28 cellular contexts compared by ENCODE assay signal in the genomic region with DNA sequence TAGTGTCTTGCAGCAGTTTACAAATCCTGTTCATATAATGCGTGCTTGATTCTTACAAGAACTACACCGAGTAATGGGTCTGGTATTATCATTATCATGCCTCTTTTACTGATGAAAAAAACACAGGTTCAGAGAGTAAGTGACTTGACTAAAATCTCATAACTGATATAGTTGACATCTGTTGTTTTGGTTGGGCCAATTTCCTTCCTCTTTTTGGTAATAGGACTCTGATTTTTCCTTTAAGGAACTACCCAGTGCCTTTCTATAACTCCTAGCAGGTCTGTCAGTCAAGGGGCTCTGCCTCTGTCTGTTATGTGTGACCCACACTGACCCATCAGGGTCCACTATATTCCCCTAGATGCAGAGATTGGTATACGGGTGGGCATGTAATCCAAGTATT. TPM values are rescaled to one million over a fixed set of nuclear protein-coding genes. Genes with fewer than 3 reads are reported as not detected.
DNase-seq lines count a peak whose midpoint lies in the region; ATAC-seq and TF ChIP-seq lines count a peak whose summit lies in the region.
"Had no signal": no experiment of that assay in that cellular context is flagged by ENCODE, and none has a peak within 500 bp of the region (broad histone marks: within the 10 kb centered on the region; RNA-seq: fewer than 3 reads in every experiment).

No MANE protein-coding gene starts in this region.

- in situ Hi-C loops in HAP-1 (cut with MboI; ENCODE audit: low sequenced_read_pairs), result no loop called here

- no peak overlapping the region for H2AFZ ChIP-seq in SU-DHL-6 (ENCODE audit: low read depth, low read length, severe bottlenecking)
- H2AFZ ChIP-seq: parathyroid adenoma had no signal

- H3K4me3 Mint-ChIP-seq in naive thymus-derived CD4-positive, alpha-beta T cell, result no peak overlapping the region
- H3K4me3 Mint-ChIP-seq: activated CD8-positive, alpha-beta T cell treated with anti-CD3 and anti-CD28 coated beads for 36 hours; activated T-helper 17 cell treated with anti-CD3 and anti-CD28 coated beads, Interleukin-2, amount 50 U/mL, for 72 hours; CD4-positive, alpha-beta T cell had no signal

- intact Hi-C loops in naive thymus-derived CD4-positive, alpha-beta T cell (cut with micrococcal nuclease), result no loop called here

- POLR2A ChIA-PET in naive thymus-derived CD4-positive, alpha-beta T cell (lab: Charles Lee), result no interaction called here

- no peaks in the 10 kb centered on the region for H4K20me1 ChIP-seq in DOHH2 (ENCODE audit: control insufficient read depth, insufficient read depth, low read depth, low read length)
- no peaks in the 10 kb centered on the region for H4K20me1 ChIP-seq in SU-DHL-6 (ENCODE audit: low read depth, low read length)

- H3K9me3 ChIP-seq in DOHH2 (ENCODE audit: control insufficient read depth, insufficient read depth, low read length) (peaks cover 12% of the 10 kb centered on the region), SU-DHL-6 (ENCODE audit: insufficient read depth, low read length) (peaks cover 6% of the 10 kb centered on the region; the same call in 1 of the 2 replicates), HAP-1 (peaks cover 4% of the 10 kb centered on the region)
- H3K9me3 ChIP-seq in naive thymus-derived CD4-positive, alpha-beta T cell (ENCODE audit: control insufficient read depth in 2 of 3, low read length in 3 of 3), result no peaks in the 10 kb centered on the region
- H3K9me3 ChIP-seq: breast epithelium, mucosa of descending colon, right lobe of liver, uterus had no signal

- H3K36me3 Mint-ChIP-seq in naive thymus-derived CD4-positive, alpha-beta T cell, result no peaks in the 10 kb centered on the region
- H3K36me3 Mint-ChIP-seq: activated naive CD4-positive, alpha-beta T cell treated with anti-CD3 and anti-CD28 coated beads, Interleukin-2, amount 50 U/mL, for 72 hours had no signal

- H3K9ac ChIP-seq in SU-DHL-6 (ENCODE audit: low read length), result no peak overlapping the region
- H3K9ac ChIP-seq: parathyroid adenoma had no signal

- H3F3A ChIP-seq in DOHH2 (ENCODE audit: control insufficient read depth, insufficient read depth), result no peaks in the 10 kb centered on the region
- H3F3A ChIP-seq in SU-DHL-6 (ENCODE audit: insufficient read depth), result no peaks in the 10 kb centered on the region

- no peaks in the 10 kb centered on the region for H3K27me3 ChIP-seq in DOHH2 (ENCODE audit: control insufficient read depth, low read length)
- no peaks in the 10 kb centered on the region for H3K27me3 ChIP-seq in SU-DHL-6 (ENCODE audit: low read length)
- H3K27me3 ChIP-seq in naive thymus-derived CD4-positive, alpha-beta T cell (ENCODE audit: control insufficient read depth in 2 of 2, insufficient read depth in 2 of 2, low read length in 2 of 2), result peaks cover 2 to 5% of the 10 kb centered on the region in 2 donors
- peaks cover 3% of the 10 kb centered on the region for H3K27me3 ChIP-seq in HAP-1 (ENCODE audit: low read depth)
- H3K27me3 ChIP-seq: breast epithelium, right lobe of liver, uterus had no signal

- H3K9me2 ChIP-seq in DOHH2 (replicated peaks; ENCODE audit: control insufficient read depth, low read length) (no peaks in the 10 kb centered on the region), SU-DHL-6 (replicated peaks; ENCODE audit: insufficient read depth, low read length) (no peaks in the 10 kb centered on the region)

- ATAC-seq in naive thymus-derived CD4-positive, alpha-beta T cell, result peak; percentile 40
- ATAC-seq in GM18858 (IDR thresholded peaks at IDR 0.05; ENCODE audit: unreplicated experiment) (no peak), HG03097 (IDR thresholded peaks at IDR 0.05; ENCODE audit: low FRiP score, unreplicated experiment) (no peak)
- ATAC-seq: activated CD8-positive, alpha-beta T cell treated with anti-CD3 and anti-CD28 coated beads for 36 hours; activated naive CD4-positive, alpha-beta T cell treated with anti-CD3 and anti-CD28 coated beads, Interleukin-2, amount 50 U/mL, for 72 hours; activated T-helper 17 cell treated with anti-CD3 and anti-CD28 coated beads, Interleukin-2, amount 50 U/mL, for 72 hours; mucosa of descending colon; PC-3; Right ventricle myocardium inferior had no signal

- H3K36me3 ChIP-seq in DOHH2 (ENCODE audit: control insufficient read depth, low read length) (peaks cover 6% of the 10 kb centered on the region; the same call in 1 of the 2 replicates), SU-DHL-6 (ENCODE audit: low read length) (no peaks in the 10 kb centered on the region), HAP-1 (replicated peaks) (no peaks in the 10 kb centered on the region)
- no peaks in the 10 kb centered on the region for H3K36me3 ChIP-seq in naive thymus-derived CD4-positive, alpha-beta T cell (ENCODE audit: control insufficient read depth in 2 of 3, insufficient read depth in 3 of 3, low read length in 3 of 3)
- H3K36me3 ChIP-seq: breast epithelium, right lobe of liver, uterus had no signal

- H3K79me2 ChIP-seq in DOHH2 (ENCODE audit: control insufficient read depth, low read length) (no peaks in the 10 kb centered on the region), SU-DHL-6 (ENCODE audit: insufficient read depth, low read length) (no peaks in the 10 kb centered on the region)
- H3K79me2 ChIP-seq: parathyroid adenoma had no signal

- peaks cover 0 to 6% (median 0%) of the 10 kb centered on the region in 11 donors for H3K9me3 Mint-ChIP-seq in naive thymus-derived CD4-positive, alpha-beta T cell
- H3K9me3 Mint-ChIP-seq: activated CD8-positive, alpha-beta T cell treated with anti-CD3 and anti-CD28 coated beads for 36 hours; activated naive CD4-positive, alpha-beta T cell treated with anti-CD3 and anti-CD28 coated beads, Interleukin-2, amount 50 U/mL, for 72 hours; activated T-helper 17 cell treated with anti-CD3 and anti-CD28 coated beads, Interleukin-2, amount 50 U/mL, for 72 hours; CD4-positive, alpha-beta T cell had no signal

- H3K27ac ChIP-seq in DOHH2 (ENCODE audit: low read depth, low read length), result peak overlapping the region; percentile 72
- no peak overlapping the region for H3K27ac ChIP-seq in SU-DHL-6 (ENCODE audit: low read depth, low read length)
- H3K27ac ChIP-seq in naive thymus-derived CD4-positive, alpha-beta T cell (ENCODE audit: low read depth, low read length), result no peak overlapping the region
- H3K27ac ChIP-seq: breast epithelium, parathyroid adenoma, right lobe of liver, uterus had no signal

- no peak for TF ChIP-seq CTCF in DOHH2 (IDR thresholded peaks at IDR 0.05; ENCODE audit: low read depth, low read length, poor library complexity, severe bottlenecking)
- no peak for TF ChIP-seq CTCF in NB4 (IDR thresholded peaks at IDR 0.05; ENCODE audit: low read depth, low read length)
- TF ChIP-seq CTCF in SU-DHL-6 (IDR thresholded peaks at IDR 0.05; ENCODE audit: insufficient read depth, low read length, poor library complexity, severe bottlenecking), result no peak

- H3K4me2 ChIP-seq in DOHH2 (ENCODE audit: low read length) (peak overlapping the region; percentile 83), SU-DHL-6 (ENCODE audit: low read depth, low read length, poor library complexity, severe bottlenecking) (peak overlapping the region; percentile 17)

- no peaks in the 10 kb centered on the region for H3K4me1 Mint-ChIP-seq in naive thymus-derived CD4-positive, alpha-beta T cell
- H3K4me1 Mint-ChIP-seq: activated T-helper 17 cell treated with anti-CD3 and anti-CD28 coated beads, Interleukin-2, amount 50 U/mL, for 72 hours had no signal

- DNase-seq in NB4 (ENCODE audit: low read depth) (peak; percentile 43), hippocampal formation (lab: John Stamatoyannopoulos, UW) (no peak), HAP-1 (ENCODE audit: low spot score in 2 of 2) (no peak)
- no peak for DNase-seq in naive thymus-derived CD4-positive, alpha-beta T cell
- DNase-seq: activated CD8-positive, alpha-beta T cell treated with anti-CD3 and anti-CD28 coated beads for 36 hours; CD4-positive, alpha-beta T cell; EL; glutamatergic neuron; mucosa of descending colon; NCI-H1417; NCI-H2081; NCI-H748 treated with DMSO at 0.1 percent for 48 hours; PC-3; right lobe of liver; stimulated activated CD4-positive, alpha-beta T cell treated with anti-CD3 and anti-CD28 coated beads, Interleukin-12 subunit alpha, Interleukin-12 subunit beta, amount 100 ng/mL, for 4 hours; stimulated activated CD4-positive, alpha-beta T cell treated with anti-CD3 and anti-CD28 coated beads, Interleukin-4, amount 100 ng/mL, for 1 hour; substantia nigra; T-helper 1 cell; uterus had no signal

- no peak overlapping the region for H3K27ac Mint-ChIP-seq in naive thymus-derived CD4-positive, alpha-beta T cell
- H3K27ac Mint-ChIP-seq: activated CD8-positive, alpha-beta T cell treated with anti-CD3 and anti-CD28 coated beads for 36 hours; activated naive CD4-positive, alpha-beta T cell treated with anti-CD3 and anti-CD28 coated beads, Interleukin-2, amount 50 U/mL, for 72 hours; activated T-helper 17 cell treated with anti-CD3 and anti-CD28 coated beads, Interleukin-2, amount 50 U/mL, for 72 hours; CD4-positive, alpha-beta T cell had no signal

- peaks cover 25 to 38% (median 31%) of the 10 kb centered on the region in 5 donors for H3K27me3 Mint-ChIP-seq in naive thymus-derived CD4-positive, alpha-beta T cell

- TF ChIP-seq POLR2A in NB4 (IDR thresholded peaks at IDR 0.05; ENCODE audit: extremely low read depth, insufficient read length), result no peak

- CTCF ChIA-PET in naive thymus-derived CD4-positive, alpha-beta T cell (lab: Charles Lee), result no interaction called here

- H3K4me1 ChIP-seq in DOHH2 (ENCODE audit: control insufficient read depth, low read length) (peaks cover 45% of the 10 kb centered on the region), HAP-1 (no peaks in the 10 kb centered on the region)
- H3K4me1 ChIP-seq in naive thymus-derived CD4-positive, alpha-beta T cell (ENCODE audit: control insufficient read depth in 2 of 2, insufficient read depth in 2 of 2, low read length in 2 of 2), result no peaks in the 10 kb centered on the region
- H3K4me1 ChIP-seq: breast epithelium, parathyroid adenoma, right lobe of liver, uterus had no signal

- H3K4me3 ChIP-seq in DOHH2 (ENCODE audit: low read length) (peak overlapping the region; percentile 56), NB4 (ENCODE audit: low read depth, low read length) (no peak overlapping the region), SU-DHL-6 (ENCODE audit: insufficient read depth, low read length, poor library complexity, severe bottlenecking) (no peak overlapping the region), HAP-1 (no peak overlapping the region)
- no peak overlapping the region for H3K4me3 ChIP-seq in naive thymus-derived CD4-positive, alpha-beta T cell (ENCODE audit: low read length)
- H3K4me3 ChIP-seq: breast epithelium, mucosa of descending colon, right lobe of liver, uterus had no signal

RNA-seq across cellular contexts. Expression of gene BLOC1S6, which starts 14.6 kb away (rescaled TPM):
- total RNA-seq in naive thymus-derived CD4-positive, alpha-beta T cell, result 10 to 100 TPM; 34.4 to 63.9 (median 50.9) TPM
- polyA plus RNA-seq in naive thymus-derived CD4-positive, alpha-beta T cell, result 10 to 100 TPM; 49.4 to 51.8 TPM

RNA-seq across cellular contexts. Expression of gene SLC30A4, which starts 50.1 kb away (rescaled TPM):
- 1 to 10 TPM; 2.6 to 4.4 (median 3.0) TPM for total RNA-seq in naive thymus-derived CD4-positive, alpha-beta T cell
- 1 to 10 TPM; 2.0 to 2.9 TPM for polyA plus RNA-seq in naive thymus-derived CD4-positive, alpha-beta T cell
